20 cellular contexts compared by ENCODE assay signal in genomic region chrX:19709117-19709811, GRCh38.
DNase-seq lines count a peak whose midpoint lies in the region; ATAC-seq and TF ChIP-seq lines count a peak whose summit lies in the region.
"Had no signal": no experiment of that assay in that cellular context is flagged by ENCODE, and none has a peak within 500 bp of the region (broad histone marks: within the 10 kb centered on the region; RNA-seq: fewer than 3 reads in every experiment).

No MANE protein-coding gene starts in this region.

- TF ChIP-seq CTCF in CD8-positive, alpha-beta T cell (IDR thresholded peaks at IDR 0.05): no peak
- no peak for TF ChIP-seq CTCF in IMR-90 (conservative IDR thresholded peaks at IDR 0.05; ENCODE audit: low read depth, low read length)
- TF ChIP-seq CTCF in mammary epithelial cell (conservative IDR thresholded peaks at IDR 0.05 in 1 of 2, IDR thresholded peaks at IDR 0.05 in 1 of 2; ENCODE audit: extremely low read depth in 1 of 2, insufficient read depth in 1 of 2, low read depth in 1 of 2, low read length in 2 of 2): no peak

- no peaks in the 10 kb centered on the region for H3K9me3 Mint-ChIP-seq in CD8-positive, alpha-beta T cell
- H3K9me3 Mint-ChIP-seq in natural killer cell treated with Interleukin-12 subunit alpha and Interleukin-12 subunit beta and Interleukin-15 and Interleukin-18, amount 100 ng/mL, for 72 hours: no peaks in the 10 kb centered on the region

- H4K5ac ChIP-seq in IMR-90 (ENCODE audit: low read depth, low read length): peak overlapping the region; percentile 44; the same call in 1 of the 2 replicates

- no peak overlapping the region for H2AK9ac ChIP-seq in IMR-90 (replicated peaks; ENCODE audit: low read depth, low read length, poor library complexity)

- H3K56ac ChIP-seq in IMR-90 (ENCODE audit: extremely low read depth, insufficient read depth, low read length): peak overlapping the region; percentile 21; the same call in 1 of the 2 replicates

- no peaks in the 10 kb centered on the region for H3K9me3 ChIP-seq in CD8-positive, alpha-beta T cell (ENCODE audit: low read length)
- no peaks in the 10 kb centered on the region for H3K9me3 ChIP-seq in IMR-90 (ENCODE audit: control insufficient read depth, insufficient read depth, low read length)
- no peaks in the 10 kb centered on the region for H3K9me3 ChIP-seq in mammary epithelial cell (replicated peaks; ENCODE audit: insufficient read depth, low read length)
- H3K9me3 ChIP-seq: ascending aorta, BE2C, colonic mucosa, gastrocnemius medialis, HAP-1, left ventricle myocardium inferior had no signal

- H3K36me3 ChIP-seq in CD8-positive, alpha-beta T cell (ENCODE audit: insufficient read depth, low read length): no peaks in the 10 kb centered on the region
- H3K36me3 ChIP-seq in IMR-90 (ENCODE audit: control insufficient read depth, insufficient read depth, low read length) (no peaks in the 10 kb centered on the region), mammary epithelial cell (ENCODE audit: insufficient read depth, low read length) (no peaks in the 10 kb centered on the region)
- H3K36me3 ChIP-seq: ascending aorta, BE2C, colonic mucosa, gastrocnemius medialis, HAP-1, left ventricle myocardium inferior had no signal

- H4K20me1 ChIP-seq in IMR-90 (ENCODE audit: insufficient read depth, low read length): no peaks in the 10 kb centered on the region
- no peaks in the 10 kb centered on the region for H4K20me1 ChIP-seq in mammary epithelial cell (ENCODE audit: insufficient read depth, low read length)

- H3K27ac ChIP-seq in CD8-positive, alpha-beta T cell (ENCODE audit: low read depth, low read length): no peak overlapping the region
- H3K27ac ChIP-seq in IMR-90 (ENCODE audit: insufficient read depth, low read length): no peak overlapping the region
- peak overlapping the region; percentile 90 for H3K27ac ChIP-seq in mammary epithelial cell (ENCODE audit: insufficient read depth, low read depth, low read length)
- H3K27ac ChIP-seq: ascending aorta, colonic mucosa, gastrocnemius medialis, left ventricle myocardium inferior, parathyroid adenoma had no signal

- H3K9me1 ChIP-seq in IMR-90 (ENCODE audit: insufficient read depth, low read length): peaks cover 11% of the 10 kb centered on the region; the same call in 1 of the 2 replicates

- peak overlapping the region; percentile 77; the same call in 1 of the 2 replicates for H3K18ac ChIP-seq in IMR-90 (ENCODE audit: low read depth, low read length)

- H3K27ac Mint-ChIP-seq in CD8-positive, alpha-beta T cell: peak overlapping the region; percentile 78
- peak overlapping the region; percentile 33 to 49 for H3K27ac Mint-ChIP-seq in natural killer cell treated with Interleukin-12 subunit alpha and Interleukin-12 subunit beta and Interleukin-15 and Interleukin-18, amount 100 ng/mL, for 72 hours
- H3K27ac Mint-ChIP-seq: activated CD8-positive, alpha-beta memory T cell treated with anti-CD3 and anti-CD28 coated beads, Interleukin-2, amount 10 ng/mL, durations not matched to agents 7 days and 5 days; T-helper 17 cell had no signal

- H3K4me3 Mint-ChIP-seq in CD8-positive, alpha-beta T cell: no peak overlapping the region
- peak overlapping the region; percentile 25 for H3K4me3 Mint-ChIP-seq in natural killer cell treated with Interleukin-12 subunit alpha and Interleukin-12 subunit beta and Interleukin-15 and Interleukin-18, amount 100 ng/mL, for 72 hours
- H3K4me3 Mint-ChIP-seq: activated CD8-positive, alpha-beta memory T cell treated with anti-CD3 and anti-CD28 coated beads, Interleukin-2, amount 10 ng/mL, durations not matched to agents 7 days and 5 days; T-helper 17 cell had no signal

- POLR2A ChIA-PET in CD8-positive, alpha-beta T cell (lab: Charles Lee): no interaction called here
- POLR2A ChIA-PET in IMR-90 (lab: Charles Lee; ENCODE audit: unreplicated experiment): no interaction called here

- in situ Hi-C loops in IMR-90 (cut with MboI; ENCODE audit: low sequenced_read_pairs): no loop called here
- in situ Hi-C loops in mammary epithelial cell (cut with MboI; ENCODE audit: low sequenced_read_pairs in 2 of 2): no loop called here

- peaks cover 6 to 24% of the 10 kb centered on the region in 2 experiments; a peak in 3 of 4 replicates for H3K79me1 ChIP-seq in IMR-90 (ENCODE audit: low read depth in 1 of 2, low read length in 2 of 2)

- H3K4me3 ChIP-seq in CD8-positive, alpha-beta T cell (ENCODE audit: low read depth, low read length): no peak overlapping the region
- H3K4me3 ChIP-seq in IMR-90 (ENCODE audit: insufficient read depth, low read depth, low read length) (no peak overlapping the region), mammary epithelial cell (replicated peaks in 1 of 3; ENCODE audit: insufficient read depth in 1 of 3, low read depth in 2 of 3, low read length in 3 of 3) (no peak overlapping the region)
- H3K4me3 ChIP-seq: ascending aorta, colonic mucosa, gastrocnemius medialis, HAP-1, left ventricle myocardium inferior had no signal

- H4K91ac ChIP-seq in IMR-90 (ENCODE audit: insufficient read depth, low read depth, low read length): peak overlapping the region; percentile 91

- CTCF ChIA-PET in CD8-positive, alpha-beta T cell (lab: Charles Lee): no interaction called here
- CTCF ChIA-PET in IMR-90 (lab: Yijun Ruan, JAX): no interaction called here
- CTCF ChIA-PET in mammary epithelial cell (lab: Charles Lee; ENCODE audit: low non-redundant PET): no interaction called here

- no peak for TF ChIP-seq POLR2A in IMR-90 (IDR thresholded peaks at IDR 0.05; ENCODE audit: low read depth, low read length)

- dilution Hi-C loops in IMR-90 (cut with HindIII; ENCODE audit: low sequenced_read_pairs, unreplicated experiment): no loop called here
- dilution Hi-C loops in mammary epithelial cell (cut with HindIII; ENCODE audit: low sequenced_read_pairs): no loop called here

- peaks cover 20% of the 10 kb centered on the region for H3K4me1 ChIP-seq in CD8-positive, alpha-beta T cell (ENCODE audit: insufficient read depth, low read length)
- H3K4me1 ChIP-seq in IMR-90 (ENCODE audit: control insufficient read depth, insufficient read depth, low read length) (peaks cover 2% of the 10 kb centered on the region; the same call in 1 of the 2 replicates), mammary epithelial cell (ENCODE audit: insufficient read depth, low read length) (peaks cover 17% of the 10 kb centered on the region)
- H3K4me1 ChIP-seq: ascending aorta, BE2C, colonic mucosa, gastrocnemius medialis, HAP-1, parathyroid adenoma had no signal

- H2BK120ac ChIP-seq in IMR-90 (ENCODE audit: low read depth, low read length): peak overlapping the region; percentile 97

- peak overlapping the region in 1 of 2 experiments; percentile 71; a peak in 3 of 4 replicates for H4K8ac ChIP-seq in IMR-90 (ENCODE audit: low read depth in 2 of 2, low read length in 2 of 2)

- H3K27me3 Mint-ChIP-seq in CD8-positive, alpha-beta T cell (ENCODE audit: low read depth): no peaks in the 10 kb centered on the region
- peaks cover 0 to 2% of the 10 kb centered on the region in 2 donors for H3K27me3 Mint-ChIP-seq in natural killer cell treated with Interleukin-12 subunit alpha and Interleukin-12 subunit beta and Interleukin-15 and Interleukin-18, amount 100 ng/mL, for 72 hours
- H3K27me3 Mint-ChIP-seq: activated CD8-positive, alpha-beta memory T cell treated with anti-CD3 and anti-CD28 coated beads, Interleukin-2, amount 10 ng/mL, durations not matched to agents 7 days and 5 days; T-helper 17 cell had no signal

- BruUV-seq in IMR-90 (replicated peaks; lab: Mats Ljungman, UMichigan): no TSS peak
- BruUV-seq in mammary epithelial cell (replicated peaks; lab: Mats Ljungman, UMichigan): no TSS peak

- H3K4ac ChIP-seq in IMR-90 (ENCODE audit: low read depth, low read length): peak overlapping the region; percentile 82

- TF ChIP-seq RAD21 in IMR-90 (IDR thresholded peaks at IDR 0.05; ENCODE audit: low read length): no peak

- H2BK15ac ChIP-seq in IMR-90 (ENCODE audit: low read depth, low read length): peak overlapping the region; percentile 95; the same call in 2 of the 3 replicates

- no peak for DNase-seq in CD8-positive, alpha-beta T cell
- DNase-seq in IMR-90: no peak
- DNase-seq in mammary epithelial cell: no peak
- no peak for DNase-seq in natural killer cell treated with Interleukin-12 subunit alpha and Interleukin-12 subunit beta and Interleukin-15 and Interleukin-18, amount 100 ng/mL, for 72 hours (ENCODE audit: low spot score)
- no peak for DNase-seq in NCI-H2171 treated with DMSO at 0.1 percent for 48 hours (lab: John Stamatoyannopoulos, UW)
- no peak for DNase-seq in germinal center (ENCODE audit: low spot score)
- DNase-seq: activated CD8-positive, alpha-beta memory T cell treated with anti-CD3 and anti-CD28 coated beads, Interleukin-2, amount 10 ng/mL, durations not matched to agents 7 days and 5 days; activated gamma-delta T cell; BE2C; colonic mucosa; DMS153; gastrocnemius medialis; left ventricle myocardium inferior; NCI-H146; stimulated activated CD4-positive, alpha-beta T cell treated with anti-CD3 and anti-CD28 coated beads, Interleukin-2, amount 100 ng/mL, for 48 hours; T-helper 17 cell had no signal

- peak overlapping the region; percentile 35; the same call in 1 of the 2 replicates for H3K23ac ChIP-seq in IMR-90 (ENCODE audit: low read depth, low read length)

- no peak overlapping the region for H2AFZ ChIP-seq in IMR-90 (replicated peaks; ENCODE audit: low read length, poor library complexity)
- no peak overlapping the region for H2AFZ ChIP-seq in mammary epithelial cell (ENCODE audit: low read depth, low read length)
- H2AFZ ChIP-seq: parathyroid adenoma had no signal

- H2AK5ac ChIP-seq in IMR-90 (ENCODE audit: low read depth, low read length): peak overlapping the region; percentile 92

- H3K14ac ChIP-seq in IMR-90 (replicated peaks; ENCODE audit: low read depth, low read length): peak overlapping the region; percentile 64

- peaks cover 52% of the 10 kb centered on the region for H3K4me1 Mint-ChIP-seq in CD8-positive, alpha-beta T cell (ENCODE audit: low read depth)
- H3K4me1 Mint-ChIP-seq in natural killer cell treated with Interleukin-12 subunit alpha and Interleukin-12 subunit beta and Interleukin-15 and Interleukin-18, amount 100 ng/mL, for 72 hours (ENCODE audit: low read depth in 2 of 2): peaks cover 36% of the 10 kb centered on the region in 2 donors

- H3K9ac ChIP-seq in IMR-90 (ENCODE audit: low read depth, low read length): no peak overlapping the region
- H3K9ac ChIP-seq in mammary epithelial cell (ENCODE audit: insufficient read depth, low read length): peak overlapping the region; percentile 52
- H3K9ac ChIP-seq: parathyroid adenoma had no signal

- peak overlapping the region; percentile 97 for H2BK20ac ChIP-seq in IMR-90 (ENCODE audit: low read depth, low read length)

- WGBS in IMR-90 (ENCODE audit: extremely low coverage in 2 of 2, insufficient read length in 1 of 2), 2 experiments: no CpG with 5 or more reads among the region's 8 CpGs
- WGBS in mammary epithelial cell (ENCODE audit: low coverage, missing lambda C conversion rate): 83% methylated on average over 8 of the region's 8 CpGs

- intact Hi-C loops in CD8-positive, alpha-beta T cell (cut with DNase I, micrococcal nuclease): no loop called here
- intact Hi-C loops in IMR-90 (cut with micrococcal nuclease) (no loop called here), mammary epithelial cell (cut with micrococcal nuclease) (no loop called here)

- no peaks in the 10 kb centered on the region for H3K79me2 ChIP-seq in mammary epithelial cell (ENCODE audit: insufficient read depth, low read length)
- H3K79me2 ChIP-seq: parathyroid adenoma had no signal

- H3K4me2 ChIP-seq in IMR-90 (ENCODE audit: low read depth, low read length) (no peak overlapping the region), mammary epithelial cell (ENCODE audit: insufficient read depth, low read depth, low read length) (no peak overlapping the region)

- ATAC-seq in CD8-positive, alpha-beta T cell: no peak
- ATAC-seq in IMR-90 (ENCODE audit: low read depth) (no peak), GM19324 (IDR thresholded peaks at IDR 0.05; ENCODE audit: low FRiP score, unreplicated experiment) (no peak)
- no peak for ATAC-seq in natural killer cell treated with Interleukin-12 subunit alpha and Interleukin-12 subunit beta and Interleukin-15 and Interleukin-18, amount 100 ng/mL, for 72 hours
- ATAC-seq: gastrocnemius medialis, T-helper 17 cell had no signal

- H2BK5ac ChIP-seq in IMR-90 (ENCODE audit: low read depth, low read length, poor library complexity, severe bottlenecking): no peak overlapping the region

- H3K27me3 ChIP-seq in CD8-positive, alpha-beta T cell (ENCODE audit: insufficient read depth, low read length): no peaks in the 10 kb centered on the region
- H3K27me3 ChIP-seq in IMR-90 (ENCODE audit: control insufficient read depth, insufficient read depth, low read length): no peaks in the 10 kb centered on the region; the same call in 1 of the 2 replicates
- no peaks in the 10 kb centered on the region for H3K27me3 ChIP-seq in mammary epithelial cell (ENCODE audit: insufficient read depth, low read length)
- H3K27me3 ChIP-seq: ascending aorta, BE2C, colonic mucosa, gastrocnemius medialis had no signal

- H3K36me3 Mint-ChIP-seq in CD8-positive, alpha-beta T cell: peaks cover 42% of the 10 kb centered on the region
- H3K36me3 Mint-ChIP-seq in natural killer cell treated with Interleukin-12 subunit alpha and Interleukin-12 subunit beta and Interleukin-15 and Interleukin-18, amount 100 ng/mL, for 72 hours: no peaks in the 10 kb centered on the region
